9 cellular contexts compared by ENCODE assay signal in the genomic region with DNA sequence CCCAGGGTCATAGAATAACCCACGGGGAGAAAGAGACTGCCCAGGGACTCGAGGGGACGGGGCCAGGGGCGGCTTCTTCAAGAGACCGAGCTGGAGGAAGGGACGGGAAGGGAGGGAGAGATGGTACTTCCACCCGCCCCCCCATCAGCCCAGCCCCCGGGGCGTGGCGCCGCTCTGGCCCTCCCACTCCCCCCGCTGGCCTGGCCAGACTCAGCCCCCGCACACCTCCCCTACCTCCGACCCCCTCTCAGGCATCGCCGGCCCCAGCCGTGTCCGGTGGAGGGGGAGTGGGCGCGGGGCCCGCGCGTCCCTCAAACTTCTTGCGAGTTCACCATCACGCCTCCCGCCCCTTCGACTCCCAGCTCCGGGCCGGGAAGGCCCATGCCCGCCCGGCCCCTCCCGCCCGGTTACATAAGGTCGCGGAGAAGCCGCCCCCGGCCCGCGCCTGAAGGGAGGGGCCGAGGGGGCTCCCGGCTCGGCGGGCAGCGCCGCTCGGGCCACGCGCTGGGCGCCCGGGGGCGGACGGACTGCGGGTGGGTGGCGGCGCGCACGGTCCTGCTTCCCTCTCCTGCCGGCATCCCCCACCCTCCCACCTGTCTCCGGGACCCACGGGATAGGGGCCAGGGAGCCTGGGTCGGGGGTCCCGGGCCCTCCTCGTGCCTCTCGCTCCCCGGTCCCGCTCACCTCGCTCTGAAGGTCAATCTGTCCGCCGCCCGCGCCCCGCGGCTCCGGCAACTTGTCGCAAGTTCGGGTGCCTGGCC. TPM values are rescaled to one million over a fixed set of nuclear protein-coding genes. Genes with fewer than 3 reads are reported as not detected.
DNase-seq lines count a peak whose midpoint lies in the region; ATAC-seq and TF ChIP-seq lines count a peak whose summit lies in the region.
"Had no signal": no experiment of that assay in that cellular context is flagged by ENCODE, and none has a peak within 500 bp of the region (broad histone marks: within the 10 kb centered on the region; RNA-seq: fewer than 3 reads in every experiment).

No MANE protein-coding gene starts in this region.

- no peak for TF ChIP-seq EP300 in ovary (IDR thresholded peaks at IDR 0.05)

- H3K9me3 ChIP-seq in ovary (no peaks in the 10 kb centered on the region), thymus (ENCODE audit: control insufficient read depth) (no peaks in the 10 kb centered on the region)

- no peak for TF ChIP-seq POLR2A in ovary (IDR thresholded peaks at IDR 0.05)

- no peaks in the 10 kb centered on the region for H3K27me3 Mint-ChIP-seq in activated naive CD8-positive, alpha-beta T cell treated with anti-CD3 and anti-CD28 coated beads, Interleukin-2, amount 50 U/mL, for 24 hours

- WGBS in ovary, 3 donors: 0 to 2% (median 1%) methylated on average over 14 to 76 of the region's 76 CpGs
- WGBS in thymus: under 1% methylated on average over 76 of the region's 76 CpGs

- intact Hi-C loops in Right ventricle myocardium superior (cut with DNase I) (loop anchor here (2.0 kb wide), 1 partner anchor 30 kb away; no protein-coding TSS in a partner anchor), ovary (cut with DNase I) (no loop called here)

- H3K27me3 ChIP-seq in ovary (no peaks in the 10 kb centered on the region), thymus (ENCODE audit: control insufficient read depth, insufficient read depth) (no peaks in the 10 kb centered on the region)

- H3K4me1 Mint-ChIP-seq in activated naive CD8-positive, alpha-beta T cell treated with anti-CD3 and anti-CD28 coated beads, Interleukin-2, amount 50 U/mL, for 24 hours: peaks cover 38% of the 10 kb centered on the region

- H3K4me1 ChIP-seq in ovary (ENCODE audit: insufficient read depth) (peaks cover 3% of the 10 kb centered on the region), thymus (ENCODE audit: control insufficient read depth, insufficient read depth, low read length) (peaks cover 7% of the 10 kb centered on the region)

- peak overlapping the region; percentile 63 for H3K4me3 Mint-ChIP-seq in activated naive CD8-positive, alpha-beta T cell treated with anti-CD3 and anti-CD28 coated beads, Interleukin-2, amount 50 U/mL, for 24 hours

- no peak for TF ChIP-seq CTCF in ovary (IDR thresholded peaks at IDR 0.05)

- H3K27ac ChIP-seq in ovary: peak overlapping the region; percentile 86 to 88
- H3K27ac ChIP-seq in thymus (ENCODE audit: low read depth): peak overlapping the region; percentile 84

- no peaks in the 10 kb centered on the region for H3K9me3 Mint-ChIP-seq in activated naive CD8-positive, alpha-beta T cell treated with anti-CD3 and anti-CD28 coated beads, Interleukin-2, amount 50 U/mL, for 24 hours

- ATAC-seq in GM21619 (IDR thresholded peaks at IDR 0.05; ENCODE audit: unreplicated experiment): peak; percentile 22
- ATAC-seq in activated naive CD8-positive, alpha-beta T cell treated with anti-CD3 and anti-CD28 coated beads, Interleukin-2, amount 50 U/mL, for 24 hours: peak; percentile 29
- ATAC-seq in Right ventricle myocardium superior (ENCODE audit: poor library complexity): peak; percentile 84

- no peaks in the 10 kb centered on the region for H3K36me3 Mint-ChIP-seq in activated naive CD8-positive, alpha-beta T cell treated with anti-CD3 and anti-CD28 coated beads, Interleukin-2, amount 50 U/mL, for 24 hours (ENCODE audit: low read depth)

- no peak overlapping the region for H3K27ac Mint-ChIP-seq in activated naive CD8-positive, alpha-beta T cell treated with anti-CD3 and anti-CD28 coated beads, Interleukin-2, amount 50 U/mL, for 24 hours

- DNase-seq in DMS53 treated with DMSO at 0.1 percent for 48 hours (lab: John Stamatoyannopoulos, UW; ENCODE audit: unreplicated experiment): peak; percentile 39
- peak; percentile 60 to 61 for DNase-seq in Kasumi-1 (lab: John Stamatoyannopoulos, UW)
- DNase-seq in SKM-1 treated with dmso at 0.1 percent for 144 hours (lab: John Stamatoyannopoulos, UW; ENCODE audit: unreplicated experiment): peak; percentile 65
- DNase-seq in activated naive CD8-positive, alpha-beta T cell treated with anti-CD3 and anti-CD28 coated beads, Interleukin-2, amount 50 U/mL, for 24 hours: peak; percentile 71
- peak; percentile 91 for DNase-seq in Right ventricle myocardium superior
- peak; percentile 71 to 82 (median 80) for DNase-seq in ovary

- H3K4me3 ChIP-seq in ovary (peak overlapping the region; percentile 63), thymus (ENCODE audit: low read length) (peak overlapping the region; percentile 82)

- no peaks in the 10 kb centered on the region for H3K36me3 ChIP-seq in ovary
- no peaks in the 10 kb centered on the region for H3K36me3 ChIP-seq in thymus (ENCODE audit: control insufficient read depth, insufficient read depth)

RNA-seq across cellular contexts. Expression of gene TFEB, which starts 0.6 kb away (rescaled TPM):
- total RNA-seq in Right ventricle myocardium superior: 40.7 TPM
- 10 to 100 TPM in 4 of 7 donors, 1 to 10 TPM in 3; 7.3 to 14.9 (median 10.3) TPM for total RNA-seq in ovary
- 1 to 10 TPM; 2.8 to 6.9 TPM for polyA plus RNA-seq in ovary
- 22.8 TPM for polyA plus RNA-seq in thymus

RNA-seq across cellular contexts. Expression of gene PGC, which starts 12.4 kb away (rescaled TPM):
- total RNA-seq in Right ventricle myocardium superior: not detected
- under 1 TPM in 2 of 7 donors, not detected in 5; 0.53 to 0.94 TPM for total RNA-seq in ovary
- polyA plus RNA-seq in ovary: under 1 TPM in 1 of 2 donors, not detected in 1; 0.81 TPM
- 0.73 TPM for polyA plus RNA-seq in thymus
- total RNA-seq: subcutaneous adipose tissue had no signal

RNA-seq across cellular contexts. Expression of gene FRS3, which starts 44.9 kb away (rescaled TPM):
- total RNA-seq in Right ventricle myocardium superior: 4.8 TPM
- 1 to 10 TPM; 2.6 to 8.4 (median 6.2) TPM for total RNA-seq in ovary
- polyA plus RNA-seq in ovary: 1 to 10 TPM in 1 of 2 donors, under 1 TPM in 1; 1.00 to 6.8 TPM
- polyA plus RNA-seq in thymus: 5.0 TPM

RNA-seq across cellular contexts. Expression of gene PRICKLE4, which starts 45.7 kb away (rescaled TPM):
- total RNA-seq in Right ventricle myocardium superior (4.0 TPM), ovary (1 to 10 TPM; 1.6 to 7.3 (median 3.7) TPM)
- polyA plus RNA-seq in ovary (1 to 10 TPM; 1.5 to 3.0 TPM), thymus (1.4 TPM)

RNA-seq across cellular contexts. Expression of gene TOMM6, which starts 52.6 kb away (rescaled TPM):
- total RNA-seq in Right ventricle myocardium superior (218 TPM), ovary (100 to 1,000 TPM; 105 to 167 (median 144) TPM)
- polyA plus RNA-seq in ovary (100 to 1,000 TPM; 210 to 244 TPM), thymus (347 TPM)

Comparison
In these comparisons a context has a peak if more than half of its experiments do, and no peak if none do; other contexts are left out.
1. Peak in every context shown above with its lines: DNase-seq, ATAC-seq, H3K4me3 ChIP-seq and H3K27ac ChIP-seq.
2. DNase-seq: peak in every context shown above with its lines; median percentile 91 in Right ventricle myocardium superior; 80 in ovary; 71 in activated naive CD8-positive, alpha-beta T cell treated with anti-CD3 and anti-CD28 coated beads, Interleukin-2, amount 50 U/mL, for 24 hours; 65 in SKM-1 treated with dmso at 0.1 percent for 144 hours; 60 in Kasumi-1; 39 in DMS53 treated with DMSO at 0.1 percent for 48 hours.
3. ATAC-seq: peak in every context shown above with its lines; median percentile 84 in Right ventricle myocardium superior; 29 in activated naive CD8-positive, alpha-beta T cell treated with anti-CD3 and anti-CD28 coated beads, Interleukin-2, amount 50 U/mL, for 24 hours; 22 in GM21619.